ENCODE assay signal across 19 cellular contexts in the genomic region with DNA sequence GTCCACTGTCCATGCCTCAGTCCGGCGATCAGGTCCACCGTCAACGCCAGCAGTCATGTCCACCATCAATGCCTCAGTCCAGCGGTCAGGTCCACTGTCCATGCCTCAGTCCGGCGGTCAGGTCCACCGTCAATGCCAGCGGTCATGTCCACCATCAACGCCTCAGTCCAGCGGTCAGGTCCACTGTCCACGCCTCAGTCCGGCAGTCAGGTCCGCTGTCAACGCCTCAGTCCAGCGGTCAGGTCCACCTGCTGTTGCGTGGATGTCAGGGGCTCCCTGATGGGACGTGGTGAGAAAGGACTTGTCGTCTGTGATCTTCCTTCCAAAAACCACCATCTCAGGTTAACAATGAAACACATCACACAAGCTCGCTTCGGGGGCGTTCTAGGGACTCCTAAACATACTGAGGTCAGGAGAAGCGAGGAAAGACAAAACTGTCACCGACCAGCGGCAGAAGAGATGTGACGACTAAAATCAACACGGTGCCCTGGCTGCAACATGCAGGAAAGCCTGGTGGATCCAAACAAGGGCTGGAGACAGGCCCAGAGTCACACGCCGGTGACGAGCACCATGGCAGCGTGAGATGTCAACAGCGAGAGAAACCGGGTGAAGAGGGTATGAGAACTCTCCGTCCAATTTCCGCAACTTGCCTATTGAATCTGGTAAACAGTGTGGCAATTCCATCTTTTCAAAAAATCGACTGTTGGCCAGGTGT.
"Had no signal": no experiment of that assay in that cellular context is flagged by ENCODE, and none has a peak within 500 bp of the region (broad histone marks: within the 10 kb centered on the region; RNA-seq: fewer than 3 reads in every experiment).

No MANE protein-coding gene starts in this region.

- H3K27me3 Mint-ChIP-seq: activated naive CD8-positive, alpha-beta T cell treated with anti-CD3 and anti-CD28 coated beads for 36 hours; naive thymus-derived CD8-positive, alpha-beta T cell; stimulated activated memory B cell treated with anti-CD40 and anti-IgM and Interleukin-4, amounts not matched to agents 10 μg/mL and 1 μg/mL and 100 μg/mL, for 72 hours had no signal

- H3K4me3 Mint-ChIP-seq: activated naive CD8-positive, alpha-beta T cell treated with anti-CD3 and anti-CD28 coated beads for 36 hours; activated T-cell treated with anti-CD3 and anti-CD28 coated beads, Interleukin-2, amount 50 U/mL, for 72 hours; stimulated activated memory B cell treated with anti-CD40 and anti-IgM and Interleukin-4, amounts not matched to agents 10 μg/mL and 1 μg/mL and 100 μg/mL, for 72 hours had no signal

- ATAC-seq: activated T-cell treated with anti-CD3 and anti-CD28 coated beads, Interleukin-2, amount 50 U/mL, for 72 hours; naive thymus-derived CD8-positive, alpha-beta T cell had no signal

- DNase-seq: activated CD4-positive, alpha-beta T cell treated with anti-CD3 and anti-CD28 coated beads for 1 hour; activated CD8-positive, alpha-beta memory T cell treated with anti-CD3 and anti-CD28 coated beads for 24 hours; activated naive CD4-positive, alpha-beta T cell; activated naive CD8-positive, alpha-beta T cell treated with anti-CD3 and anti-CD28 coated beads for 36 hours; activated T-cell treated with anti-CD3 and anti-CD28 coated beads, Interleukin-2, amount 50 U/mL, for 72 hours; anterior cingulate cortex; cortex of kidney; erythroblast; foreskin melanocyte; hypothalamus; islet precursor cell; ovary; sigmoid colon; stimulated activated CD4-positive, alpha-beta T cell treated with anti-CD3 and anti-CD28 coated beads, Interleukin-4, amount 100 ng/mL, for 4 hours; WERI-Rb-1 had no signal

- H3K9me3 Mint-ChIP-seq: activated naive CD8-positive, alpha-beta T cell treated with anti-CD3 and anti-CD28 coated beads for 36 hours; activated T-cell treated with anti-CD3 and anti-CD28 coated beads, Interleukin-2, amount 50 U/mL, for 72 hours; stimulated activated memory B cell treated with anti-CD40 and anti-IgM and Interleukin-4, amounts not matched to agents 10 μg/mL and 1 μg/mL and 100 μg/mL, for 72 hours had no signal

- H3K27ac Mint-ChIP-seq: activated naive CD8-positive, alpha-beta T cell treated with anti-CD3 and anti-CD28 coated beads for 36 hours; activated T-cell treated with anti-CD3 and anti-CD28 coated beads, Interleukin-2, amount 50 U/mL, for 72 hours had no signal

- H3K4me1 ChIP-seq: sigmoid colon had no signal

- H3K36me3 ChIP-seq: ovary, sigmoid colon, thoracic aorta had no signal

- H3K4me3 ChIP-seq: mucosa of descending colon, ovary, sigmoid colon, thoracic aorta had no signal

- H3K27me3 ChIP-seq: ovary, sigmoid colon had no signal

- H3K9me3 ChIP-seq: mucosa of descending colon, ovary, sigmoid colon, thoracic aorta had no signal

- H3K27ac ChIP-seq: ovary, sigmoid colon, thoracic aorta, WERI-Rb-1 had no signal
